ENCODE assay signal across 8 cellular contexts in genomic region chr21:25561668-25562641, GRCh38. TPM values are rescaled to one million over a fixed set of nuclear protein-coding genes. Genes with fewer than 3 reads are reported as not detected.
DNase-seq lines count a peak whose midpoint lies in the region; ATAC-seq and TF ChIP-seq lines count a peak whose summit lies in the region.

No MANE protein-coding gene starts in this region.

- TF ChIP-seq POLR2A in esophagus squamous epithelium (IDR thresholded peaks at IDR 0.05), result peak in 2 of 4 donors; percentile 18 to 39

- H3K27ac Mint-ChIP-seq in nephron, result peak overlapping the region; percentile 56 to 76 (median 60)
- H3K27ac Mint-ChIP-seq in stimulated activated naive CD8-positive, alpha-beta T cell treated with anti-CD3 and anti-CD28 coated beads, Interleukin-15, amount 100 ng/mL, for 72 hours, result peak overlapping the region; percentile 99

- H3K4me3 Mint-ChIP-seq in nephron, result peak overlapping the region; percentile 85 to 89 (median 87)
- H3K4me3 Mint-ChIP-seq in stimulated activated naive CD8-positive, alpha-beta T cell treated with anti-CD3 and anti-CD28 coated beads, Interleukin-15, amount 100 ng/mL, for 72 hours, result peak overlapping the region; percentile 84 to 85

- peak overlapping the region; percentile 42 to 77 (median 52) for H3K4me3 ChIP-seq in esophagus squamous epithelium

- no peaks in the 10 kb centered on the region for H3K9me3 ChIP-seq in esophagus squamous epithelium

- peak; percentile 8; the same call in 1 of the 2 replicates for TF ChIP-seq CTCF in GM12874 (IDR thresholded peaks at IDR 0.05; ENCODE audit: insufficient read depth, low read depth, low read length)
- TF ChIP-seq CTCF in esophagus squamous epithelium (IDR thresholded peaks at IDR 0.05), result peak in 2 of 6 experiments; percentile 8 to 17
- peak in 1 of 3 experiments; percentile 31 for TF ChIP-seq CTCF in nephron (IDR thresholded peaks at IDR 0.05; ENCODE audit: unreplicated experiment in 3 of 3)

- peaks cover 15% of the 10 kb centered on the region for H3K27me3 Mint-ChIP-seq in nephron (ENCODE audit: low read depth)
- H3K27me3 Mint-ChIP-seq in stimulated activated naive CD8-positive, alpha-beta T cell treated with anti-CD3 and anti-CD28 coated beads, Interleukin-15, amount 100 ng/mL, for 72 hours, result no peaks in the 10 kb centered on the region

- H3K9me3 Mint-ChIP-seq in nephron, result no peaks in the 10 kb centered on the region
- no peaks in the 10 kb centered on the region for H3K9me3 Mint-ChIP-seq in stimulated activated naive CD8-positive, alpha-beta T cell treated with anti-CD3 and anti-CD28 coated beads, Interleukin-15, amount 100 ng/mL, for 72 hours

- intact Hi-C loops in esophagus squamous epithelium (cut with DNase I), result no loop called here

- H3K36me3 ChIP-seq in esophagus squamous epithelium, result peaks cover 0 to 15% (median 0%) of the 10 kb centered on the region in 3 donors

- no peaks in the 10 kb centered on the region for H3K4me1 Mint-ChIP-seq in nephron
- H3K4me1 Mint-ChIP-seq in stimulated activated naive CD8-positive, alpha-beta T cell treated with anti-CD3 and anti-CD28 coated beads, Interleukin-15, amount 100 ng/mL, for 72 hours, result peaks cover 47% of the 10 kb centered on the region

- peaks cover 12% of the 10 kb centered on the region for H3K36me3 Mint-ChIP-seq in nephron (ENCODE audit: low read depth)

- H3K27me3 ChIP-seq in esophagus squamous epithelium, result no peaks in the 10 kb centered on the region

- 0 to 2% methylated on average over 24 to 26 of the region's 74 CpGs for WGBS in esophagus squamous epithelium, 2 donors

- H3K27ac ChIP-seq in esophagus squamous epithelium, result peak overlapping the region; percentile 24 to 79 (median 65)

- peak; percentile 46 for ATAC-seq in HG02678 (IDR thresholded peaks at IDR 0.05; ENCODE audit: unreplicated experiment)
- ATAC-seq in stimulated activated naive CD8-positive, alpha-beta T cell treated with anti-CD3 and anti-CD28 coated beads, Interleukin-15, amount 100 ng/mL, for 72 hours, result peak; percentile 69

- DNase-seq in NCI-H2227 treated with DMSO at 0.1 percent for 48 hours (lab: John Stamatoyannopoulos, UW), result peak; percentile 38
- DNase-seq in activated CD8-positive, alpha-beta memory T cell treated with anti-CD3 and anti-CD28 coated beads, Interleukin-2, amount 50 U/mL, for 4 hours, result peak; percentile 84
- no peak for DNase-seq in esophagus squamous epithelium (lab: John Stamatoyannopoulos, UW)
- DNase-seq in stimulated activated naive CD8-positive, alpha-beta T cell treated with anti-CD3 and anti-CD28 coated beads, Interleukin-15, amount 100 ng/mL, for 72 hours, result peak; percentile 88 to 90
- DNase-seq in NCI-H82 treated with DMSO at 0.1 percent for 48 hours (lab: John Stamatoyannopoulos, UW; ENCODE audit: unreplicated experiment), result no peak

- H3K4me1 ChIP-seq in esophagus squamous epithelium, result peaks cover 0 to 31% (median 0%) of the 10 kb centered on the region in 3 donors

RNA-seq across cellular contexts. Expression of gene MRPL39, which starts 45.3 kb away (rescaled TPM):
- 10 to 100 TPM; 12.5 to 30.5 (median 28.1) TPM for total RNA-seq in esophagus squamous epithelium

Comparison
In these comparisons a context has a peak if more than half of its experiments do, and no peak if none do; other contexts are left out.
1. DNase-seq: peak in NCI-H2227 treated with DMSO at 0.1 percent for 48 hours (single experiment), activated CD8-positive, alpha-beta memory T cell treated with anti-CD3 and anti-CD28 coated beads, Interleukin-2, amount 50 U/mL, for 4 hours (single experiment) and stimulated activated naive CD8-positive, alpha-beta T cell treated with anti-CD3 and anti-CD28 coated beads, Interleukin-15, amount 100 ng/mL, for 72 hours (2 of 2); none in esophagus squamous epithelium (single experiment) and NCI-H82 treated with DMSO at 0.1 percent for 48 hours (single experiment).